Comparison of ENCODE assay signal across 9 cellular contexts in the genomic region with DNA sequence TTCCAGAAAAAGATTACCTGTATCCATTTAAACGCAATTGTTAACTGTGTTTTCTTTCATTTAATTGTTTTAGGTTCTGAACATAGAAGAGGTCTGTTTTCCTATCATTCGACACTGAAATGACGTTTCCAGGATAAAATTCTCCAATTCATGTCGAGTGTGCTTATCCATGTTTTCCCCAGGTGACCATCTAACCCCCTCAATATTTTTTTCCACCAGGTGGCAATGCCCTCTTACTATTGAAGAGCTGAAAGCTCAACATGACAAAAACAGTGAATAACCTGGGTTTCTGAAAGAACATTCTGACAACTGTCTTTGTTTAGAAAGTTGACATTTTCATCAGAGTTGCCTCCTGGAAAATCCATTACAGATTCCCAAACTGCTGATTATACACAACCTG.
DNase-seq lines count a peak whose midpoint lies in the region; ATAC-seq and TF ChIP-seq lines count a peak whose summit lies in the region.
"Had no signal": no experiment of that assay in that cellular context is flagged by ENCODE, and none has a peak within 500 bp of the region (broad histone marks: within the 10 kb centered on the region; RNA-seq: fewer than 3 reads in every experiment).

No MANE protein-coding gene starts in this region.

- no peaks in the 10 kb centered on the region for H3K9me3 ChIP-seq in esophagus muscularis mucosa
- peaks cover 0 to 6% (median 0%) of the 10 kb centered on the region in 4 donors for H3K9me3 ChIP-seq in stomach

- intact Hi-C loops in esophagus muscularis mucosa (cut with DNase I) (no loop called here), stomach (cut with DNase I; ENCODE audit: low total_unique reads) (no loop called here)

- TF ChIP-seq EP300 in esophagus muscularis mucosa (IDR thresholded peaks at IDR 0.05) (no peak), stomach (IDR thresholded peaks at IDR 0.05) (no peak)

- no peak for TF ChIP-seq POLR2A in esophagus muscularis mucosa (IDR thresholded peaks at IDR 0.05; ENCODE audit: low read depth)
- TF ChIP-seq POLR2A in stomach (IDR thresholded peaks at IDR 0.05): no peak
- no peak for TF ChIP-seq POLR2A in erythroblast (IDR thresholded peaks at IDR 0.05; ENCODE audit: low read length)

- peak; percentile 48 for DNase-seq in NCI-H2029 treated with DMSO at 0.1 percent for 48 hours (lab: John Stamatoyannopoulos, UW)
- no peak for DNase-seq in NCI-H2029 (lab: John Stamatoyannopoulos, UW)
- peak; percentile 92 for DNase-seq in NCI-H748 (lab: John Stamatoyannopoulos, UW; ENCODE audit: unreplicated experiment)
- no peak for DNase-seq in esophagus muscularis mucosa (ENCODE audit: extremely low spot score)
- DNase-seq in stomach: no peak
- DNase-seq in NOMO-1 treated with DMSO at 0.1 percent for 48 hours (lab: John Stamatoyannopoulos, UW; ENCODE audit: unreplicated experiment): no peak
- DNase-seq in erythroblast (lab: John Stamatoyannopoulos, UW): no peak
- DNase-seq: AML-193 had no signal

- H3K27ac ChIP-seq in esophagus muscularis mucosa (replicated peaks in 1 of 4) (no peak overlapping the region), stomach (no peak overlapping the region)

- H3K4me3 ChIP-seq in esophagus muscularis mucosa (no peak overlapping the region), stomach (no peak overlapping the region)

- H3K36me3 ChIP-seq in esophagus muscularis mucosa: no peaks in the 10 kb centered on the region
- no peaks in the 10 kb centered on the region for H3K36me3 ChIP-seq in stomach

- WGBS in esophagus muscularis mucosa: 77% methylated on average over 4 of the region's 4 CpGs
- WGBS in stomach, 5 donors: 25 to 57% (median 33%) methylated on average over 4 of the region's 4 CpGs

- TF ChIP-seq CTCF in esophagus muscularis mucosa (IDR thresholded peaks at IDR 0.05): peak; percentile 23 to 26 (median 25)
- TF ChIP-seq CTCF in stomach (IDR thresholded peaks at IDR 0.05): peak in 4 of 7 experiments; percentile 36 to 58 (median 46)

- ATAC-seq in HG02759 (IDR thresholded peaks at IDR 0.05; ENCODE audit: unreplicated experiment): no peak

- H3K27me3 ChIP-seq in esophagus muscularis mucosa (peaks cover 0 to 12% (median 0%) of the 10 kb centered on the region in 4 donors), stomach (no peaks in the 10 kb centered on the region)

- H3K4me1 ChIP-seq in esophagus muscularis mucosa (no peaks in the 10 kb centered on the region), stomach (peaks cover 0 to 5% (median under 1%) of the 10 kb centered on the region in 4 donors)

Comparison
In these comparisons a context has a peak if more than half of its experiments do, and no peak if none do; other contexts are left out.
1. DNase-seq: peak in NCI-H2029 treated with DMSO at 0.1 percent for 48 hours (single experiment) and NCI-H748 (single experiment); none in NCI-H2029 (single experiment), esophagus muscularis mucosa (single experiment), stomach (single experiment), NOMO-1 treated with DMSO at 0.1 percent for 48 hours (single experiment) and erythroblast (0 of 2).